Comparison of ENCODE assay signal across 1 cellular context in the genomic region with DNA sequence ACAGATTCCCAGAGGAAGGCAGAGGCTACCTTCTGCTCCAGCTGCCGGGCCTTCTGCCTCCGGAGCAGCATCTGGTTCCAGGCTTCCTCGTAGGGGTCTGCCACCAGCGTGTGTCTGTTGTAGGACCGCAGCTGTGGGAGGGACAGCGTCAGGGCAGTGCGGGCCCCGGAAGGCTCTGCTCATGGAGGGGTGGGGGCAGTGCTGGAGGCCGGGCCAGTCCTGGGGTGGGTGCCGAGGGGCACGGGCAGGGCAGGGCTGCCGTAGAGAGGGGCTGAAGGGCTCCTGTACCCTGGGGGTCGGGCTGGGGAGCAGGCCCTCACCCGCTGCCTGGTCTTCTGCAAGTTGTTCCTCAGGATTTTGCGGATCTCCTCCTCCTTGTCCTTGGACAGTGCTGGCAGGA.
TF ChIP-seq lines count a peak whose summit lies in the region.

No MANE protein-coding gene starts in this region.

TF ChIP-seq in H1, 55 proteins besides CTCF, POLR2A, EP300 and RAD21:
- TF ChIP-seq SIRT6 (IDR thresholded peaks at IDR 0.05; ENCODE audit: low read length): no peak
- no peak for TF ChIP-seq RBBP5 (IDR thresholded peaks at IDR 0.05; ENCODE audit: borderline replicate concordance, low read depth, low read length)
- no peak for TF ChIP-seq CHD1 (IDR thresholded peaks at IDR 0.05; ENCODE audit: low read depth, low read length)
- no peak for TF ChIP-seq BACH1 (IDR thresholded peaks at IDR 0.05; ENCODE audit: low read length)
- TF ChIP-seq CHD7 (IDR thresholded peaks at IDR 0.05; ENCODE audit: insufficient replicate concordance, low read length): no peak
- TF ChIP-seq HDAC6 (IDR thresholded peaks at IDR 0.05; ENCODE audit: low read depth, low read length): no peak
- no peak for TF ChIP-seq GABPA (IDR thresholded peaks at IDR 0.05; ENCODE audit: borderline replicate concordance, insufficient read depth, low read length)
- no peak for TF ChIP-seq RNF2 (IDR thresholded peaks at IDR 0.05; ENCODE audit: borderline replicate concordance, low read depth, low read length, missing control alignments, poor library complexity, severe bottlenecking)
- no peak for TF ChIP-seq JUN (IDR thresholded peaks at IDR 0.05; ENCODE audit: low read depth, low read length)
- TF ChIP-seq BCL11A (IDR thresholded peaks at IDR 0.05; ENCODE audit: low read depth in 2 of 2, low read length in 2 of 2): no peak
- no peak for TF ChIP-seq SP1 (IDR thresholded peaks at IDR 0.05; ENCODE audit: low read depth, low read length)
TF ChIP-seq in H1: peak in this region for 0.
